In genomic region chr5:51383494-51384081, GRCh38 we compare ENCODE assay signal across 8 cellular contexts. TPM values are rescaled to one million over a fixed set of nuclear protein-coding genes. Genes with fewer than 3 reads are reported as not detected.
DNase-seq lines count a peak whose midpoint lies in the region; ATAC-seq, FAIRE-seq and TF ChIP-seq lines count a peak whose summit lies in the region.

No MANE protein-coding gene starts in this region.

- TF ChIP-seq CTCF in heart left ventricle (IDR thresholded peaks at IDR 0.05) (no peak), astrocyte (IDR thresholded peaks at IDR 0.05; ENCODE audit: insufficient read depth, low read depth, low read length) (no peak), lower leg skin (IDR thresholded peaks at IDR 0.05) (no peak), upper lobe of right lung (IDR thresholded peaks at IDR 0.05) (no peak)

- no peaks in the 10 kb centered on the region for H3K36me3 Mint-ChIP-seq in astrocyte (ENCODE audit: low read depth, unreplicated experiment)
- H3K36me3 Mint-ChIP-seq in activated CD4-positive, alpha-beta T cell treated with anti-CD3 and anti-CD28 coated beads for 36 hours (ENCODE audit: low read depth), result no peaks in the 10 kb centered on the region

- H3K9me3 ChIP-seq in heart left ventricle (no peaks in the 10 kb centered on the region), astrocyte (ENCODE audit: insufficient read depth, low read depth, low read length) (no peaks in the 10 kb centered on the region), upper lobe of right lung (no peaks in the 10 kb centered on the region)

- H4K20me1 ChIP-seq in astrocyte (ENCODE audit: insufficient read depth, low read length), result no peaks in the 10 kb centered on the region

- H3K4me1 ChIP-seq in heart left ventricle (peaks cover 0 to 42% (median 11%) of the 10 kb centered on the region in 12 donors), astrocyte (ENCODE audit: insufficient read depth, low read length) (peaks cover 4% of the 10 kb centered on the region), upper lobe of right lung (peaks cover 3% of the 10 kb centered on the region)

- H3K27ac ChIP-seq in heart left ventricle (peak overlapping the region in 1 of 12 donors; percentile 80), astrocyte (ENCODE audit: low read depth, low read length) (no peak overlapping the region), upper lobe of right lung (no peak overlapping the region)

- POLR2A ChIA-PET in activated CD4-positive, alpha-beta T cell treated with anti-CD3 and anti-CD28 coated beads for 36 hours (lab: Charles Lee), result no interaction called here

- no peak for FAIRE-seq in astrocyte (lab: Jason Lieb, UNC)

- 0 to 4% (median 2%) methylated on average over 15 to 17 of the region's 17 CpGs for WGBS in heart left ventricle, 4 donors
- 3 to 4% methylated on average over 17 of the region's 17 CpGs for WGBS in lower leg skin, 2 donors

- DNase-seq in heart left ventricle, result no peak
- no peak for DNase-seq in Right ventricle myocardium inferior (ENCODE audit: missing footprints)
- no peak for DNase-seq in astrocyte (ENCODE audit: low read depth)
- DNase-seq in lower leg skin (ENCODE audit: low spot score in 2 of 2), result no peak
- no peak for DNase-seq in upper lobe of right lung
- no peak for DNase-seq in cortex of kidney (lab: John Stamatoyannopoulos, UW)
- no peak for DNase-seq in NOMO-1 treated with dmso at 0.1 percent for 144 hours (lab: John Stamatoyannopoulos, UW; ENCODE audit: unreplicated experiment)
- DNase-seq in activated CD4-positive, alpha-beta T cell treated with anti-CD3 and anti-CD28 coated beads for 36 hours, result no peak

- intact Hi-C loops in heart left ventricle (cut with DNase I), result no loop called here
- intact Hi-C loops in Right ventricle myocardium inferior (cut with DNase I), result no loop called here
- intact Hi-C loops in lower leg skin (cut with DNase I; ENCODE audit: low total_unique reads), result no loop called here
- intact Hi-C loops in upper lobe of right lung (cut with DNase I), result no loop called here
- intact Hi-C loops in activated CD4-positive, alpha-beta T cell treated with anti-CD3 and anti-CD28 coated beads for 36 hours (cut with DNase I, micrococcal nuclease), result loop anchor here in 1 of 2 experiments (2.0 to 5.0 kb wide), 4 partner anchors 13 to 624 kb away; no protein-coding TSS in a partner anchor

- H3K9me3 Mint-ChIP-seq in astrocyte (ENCODE audit: unreplicated experiment), result no peaks in the 10 kb centered on the region
- H3K9me3 Mint-ChIP-seq in activated CD4-positive, alpha-beta T cell treated with anti-CD3 and anti-CD28 coated beads for 36 hours (ENCODE audit: low read depth), result no peaks in the 10 kb centered on the region

- H3K27me3 Mint-ChIP-seq in astrocyte (ENCODE audit: low read depth, unreplicated experiment), result peaks cover 89% of the 10 kb centered on the region
- H3K27me3 Mint-ChIP-seq in activated CD4-positive, alpha-beta T cell treated with anti-CD3 and anti-CD28 coated beads for 36 hours, result peaks cover 82% of the 10 kb centered on the region

- H3K27me3 ChIP-seq in heart left ventricle (peaks cover 31 to 100% (median 92%) of the 10 kb centered on the region in 9 donors), astrocyte (ENCODE audit: insufficient read depth, low read length) (peaks cover 88% of the 10 kb centered on the region), upper lobe of right lung (peaks cover 97% of the 10 kb centered on the region)

- TF ChIP-seq POLR2A in heart left ventricle (IDR thresholded peaks at IDR 0.05), result no peak
- no peak for TF ChIP-seq POLR2A in lower leg skin (IDR thresholded peaks at IDR 0.05)

- peak overlapping the region; percentile 92 for H3K4me3 Mint-ChIP-seq in astrocyte (ENCODE audit: unreplicated experiment)
- no peak overlapping the region for H3K4me3 Mint-ChIP-seq in activated CD4-positive, alpha-beta T cell treated with anti-CD3 and anti-CD28 coated beads for 36 hours

- H3K4me3 ChIP-seq in heart left ventricle (peak overlapping the region in 10 of 12 donors; percentile 23 to 52 (median 41)), astrocyte (ENCODE audit: insufficient read depth, low read depth, low read length) (peak overlapping the region; percentile 45), lower leg skin (ENCODE audit: low read depth, poor library complexity, severe bottlenecking) (peak overlapping the region; percentile 7), upper lobe of right lung (peak overlapping the region; percentile 34)

- peak overlapping the region; percentile 86 for H2AFZ ChIP-seq in astrocyte (ENCODE audit: low read depth, low read length)

- no peaks in the 10 kb centered on the region for H3K36me3 ChIP-seq in heart left ventricle
- no peaks in the 10 kb centered on the region for H3K36me3 ChIP-seq in astrocyte (ENCODE audit: insufficient read depth, low read length)
- no peaks in the 10 kb centered on the region for H3K36me3 ChIP-seq in upper lobe of right lung

- peak overlapping the region; percentile 83 for H3K4me2 ChIP-seq in astrocyte (ENCODE audit: low read length)

- H3K27ac Mint-ChIP-seq in astrocyte (ENCODE audit: unreplicated experiment), result peak overlapping the region; percentile 60
- H3K27ac Mint-ChIP-seq in activated CD4-positive, alpha-beta T cell treated with anti-CD3 and anti-CD28 coated beads for 36 hours, result no peak overlapping the region

- no peaks in the 10 kb centered on the region for H3K79me2 ChIP-seq in astrocyte (ENCODE audit: insufficient read depth, low read length)

- ATAC-seq in heart left ventricle (no peak), Right ventricle myocardium inferior (no peak), upper lobe of right lung (peak; percentile 9)
- no peak for ATAC-seq in activated CD4-positive, alpha-beta T cell treated with anti-CD3 and anti-CD28 coated beads for 36 hours

- no peak overlapping the region for H3K9ac ChIP-seq in astrocyte (ENCODE audit: low read length)

- H3K4me1 Mint-ChIP-seq in astrocyte (ENCODE audit: low read depth, unreplicated experiment), result peaks cover 11% of the 10 kb centered on the region
- peaks cover 3% of the 10 kb centered on the region for H3K4me1 Mint-ChIP-seq in activated CD4-positive, alpha-beta T cell treated with anti-CD3 and anti-CD28 coated beads for 36 hours

- CTCF ChIA-PET in activated CD4-positive, alpha-beta T cell treated with anti-CD3 and anti-CD28 coated beads for 36 hours (lab: Charles Lee), result no interaction called here

RNA-seq across cellular contexts. Expression of gene ISL1, which starts 0.3 kb away (rescaled TPM):
- total RNA-seq in heart left ventricle (under 1 TPM in 2 of 9 donors, not detected in 7; 0.08 to 0.61 TPM), Right ventricle myocardium inferior (not detected), astrocyte (1.8 and 5.4 TPM in 2 replicates), lower leg skin (1 to 10 TPM in 3 of 4 donors, under 1 TPM in 1; 0.76 to 2.0 (median 1.7) TPM), upper lobe of right lung (not detected)
- not detected for polyA plus RNA-seq in heart left ventricle
- total RNA-seq in activated CD4-positive, alpha-beta T cell treated with anti-CD3 and anti-CD28 coated beads for 36 hours, result not detected
